ENCODE assay signal across 8 cellular contexts in genomic region chr1:16187748-16188401, GRCh38. TPM values are rescaled to one million over a fixed set of nuclear protein-coding genes. Genes with fewer than 3 reads are reported as not detected.
DNase-seq lines count a peak whose midpoint lies in the region; ATAC-seq and TF ChIP-seq lines count a peak whose summit lies in the region.

No MANE protein-coding gene starts in this region.

- H3F3A ChIP-seq in PC-3 (ENCODE audit: low read length, unreplicated experiment): no peaks in the 10 kb centered on the region

- TF ChIP-seq POLR2A in esophagus muscularis mucosa (IDR thresholded peaks at IDR 0.05; ENCODE audit: low read depth): no peak

- intact Hi-C loops in CD8-positive, alpha-beta T cell (cut with DNase I, micrococcal nuclease): loop anchor here (1.0 to 5.0 kb wide), 6 partner anchors 33 to 396 kb away; no protein-coding TSS in a partner anchor
- intact Hi-C loops in PC-3 (cut with micrococcal nuclease) (loop anchor here (1.0 to 5.0 kb wide), 4 partner anchors 29 to 109 kb away; partner anchors contain the start of gene CPLANE2), esophagus muscularis mucosa (cut with DNase I) (loop anchor here (1.0 kb wide), 1 partner anchor 109 kb away; no protein-coding TSS in a partner anchor)

- TF ChIP-seq CTCF in CD8-positive, alpha-beta T cell (IDR thresholded peaks at IDR 0.05): peak; percentile 97
- TF ChIP-seq CTCF in PC-3 (conservative IDR thresholded peaks at IDR 0.05; ENCODE audit: low read depth, low read length) (peak; percentile 97), esophagus muscularis mucosa (IDR thresholded peaks at IDR 0.05) (peak; percentile 98 to 99 (median 98)), nephron (IDR thresholded peaks at IDR 0.05; ENCODE audit: unreplicated experiment in 3 of 3) (peak; percentile 92 to 95 (median 93))

- CTCF ChIA-PET in CD8-positive, alpha-beta T cell (lab: Charles Lee): interaction anchor here (0.7 to 17.3 kb wide), 16 partner anchors 10 to 180 kb away, joined by 3 to 473 read pairs (median 4); partner anchors contain the start of gene FAM131C
- CTCF ChIA-PET in PC-3 (lab: Charles Lee): interaction anchor here (1.0 to 1.1 kb wide), 2 partner anchors 24 to 110 kb away, joined by 3 to 7 read pairs; no protein-coding TSS in a partner anchor

- no peaks in the 10 kb centered on the region for H3K36me3 ChIP-seq in CD8-positive, alpha-beta T cell (ENCODE audit: insufficient read depth, low read length)
- H3K36me3 ChIP-seq in PC-3 (ENCODE audit: low read depth, low read length): no peaks in the 10 kb centered on the region
- no peaks in the 10 kb centered on the region for H3K36me3 ChIP-seq in esophagus muscularis mucosa

- DNase-seq in CD8-positive, alpha-beta T cell: peak; percentile 55 to 89 (median 74)
- DNase-seq in PC-3 (peak; percentile 93), esophagus muscularis mucosa (ENCODE audit: extremely low spot score) (no peak)
- peak; percentile 76 for DNase-seq in activated T-cell treated with anti-CD3 and anti-CD28 coated beads, Interleukin-2, amount 50 U/mL, for 4 hours
- peak; percentile 71 to 78 for DNase-seq in stimulated activated naive CD8-positive, alpha-beta T cell treated with anti-CD3 and anti-CD28 coated beads, Interleukin-15, amount 100 ng/mL, for 72 hours

- no TSS peak for BruUV-seq in PC-3 (replicated peaks; lab: Mats Ljungman, UMichigan)

- no peaks in the 10 kb centered on the region for H4K20me1 ChIP-seq in PC-3 (ENCODE audit: low read length)

- peaks cover 30% of the 10 kb centered on the region for H3K79me2 ChIP-seq in PC-3 (ENCODE audit: low read length)

- no peak overlapping the region for H3K27ac Mint-ChIP-seq in CD8-positive, alpha-beta T cell
- peak overlapping the region in 1 of 3 experiments; percentile 68 for H3K27ac Mint-ChIP-seq in nephron
- H3K27ac Mint-ChIP-seq in stimulated activated naive CD8-positive, alpha-beta T cell treated with anti-CD3 and anti-CD28 coated beads, Interleukin-15, amount 100 ng/mL, for 72 hours: no peak overlapping the region

- POLR2A ChIA-PET in CD8-positive, alpha-beta T cell (lab: Charles Lee): interaction anchor here (2.5 kb wide), 1 partner anchor 109 kb away, joined by 7 read pairs; no protein-coding TSS in a partner anchor
- POLR2A ChIA-PET in PC-3 (lab: Charles Lee; ENCODE audit: unreplicated experiment): interaction anchor here (0.6 to 0.7 kb wide), 2 partner anchors 41 to 132 kb away, joined by 3 to 4 read pairs; no protein-coding TSS in a partner anchor

- no peak overlapping the region for H2AFZ ChIP-seq in PC-3 (ENCODE audit: low read length)

- peak; percentile 97 for ATAC-seq in CD8-positive, alpha-beta T cell
- peak; percentile 47 for ATAC-seq in HG02852 (IDR thresholded peaks at IDR 0.05; ENCODE audit: unreplicated experiment)
- ATAC-seq in PC-3: peak; percentile 66
- peak; percentile 86 to 92 for ATAC-seq in activated T-cell treated with anti-CD3 and anti-CD28 coated beads, Interleukin-2, amount 50 U/mL, for 4 hours
- ATAC-seq in stimulated activated naive CD8-positive, alpha-beta T cell treated with anti-CD3 and anti-CD28 coated beads, Interleukin-15, amount 100 ng/mL, for 72 hours: peak; percentile 83
- ATAC-seq in GM21528 (IDR thresholded peaks at IDR 0.05; ENCODE audit: low FRiP score, unreplicated experiment): no peak

- WGBS in esophagus muscularis mucosa: 40% methylated on average over 9 of the region's 15 CpGs

- peak overlapping the region; percentile 55 for H3K9ac ChIP-seq in PC-3 (ENCODE audit: low read length)

- peaks cover 7% of the 10 kb centered on the region for H3K27me3 Mint-ChIP-seq in CD8-positive, alpha-beta T cell (ENCODE audit: low read depth)
- H3K27me3 Mint-ChIP-seq in activated T-cell treated with anti-CD3 and anti-CD28 coated beads, Interleukin-2, amount 50 U/mL, for 4 hours (ENCODE audit: low read depth): peaks cover 11% of the 10 kb centered on the region
- H3K27me3 Mint-ChIP-seq in nephron (ENCODE audit: low read depth): peaks cover 4% of the 10 kb centered on the region
- peaks cover 16% of the 10 kb centered on the region for H3K27me3 Mint-ChIP-seq in stimulated activated naive CD8-positive, alpha-beta T cell treated with anti-CD3 and anti-CD28 coated beads, Interleukin-15, amount 100 ng/mL, for 72 hours

- no peak overlapping the region for H3K4me3 ChIP-seq in CD8-positive, alpha-beta T cell (ENCODE audit: low read depth, low read length)
- no peak overlapping the region for H3K4me3 ChIP-seq in PC-3 (ENCODE audit: low read length)
- H3K4me3 ChIP-seq in esophagus muscularis mucosa: no peak overlapping the region

- H3K9me2 ChIP-seq in PC-3 (replicated peaks; ENCODE audit: low read length): no peaks in the 10 kb centered on the region

- no peak overlapping the region for H3K27ac ChIP-seq in CD8-positive, alpha-beta T cell (ENCODE audit: low read depth, low read length)
- peak overlapping the region; percentile 86 for H3K27ac ChIP-seq in PC-3 (ENCODE audit: low read length)
- H3K27ac ChIP-seq in esophagus muscularis mucosa (replicated peaks in 1 of 4): no peak overlapping the region

- H3K4me2 ChIP-seq in PC-3 (ENCODE audit: low read length): peak overlapping the region; percentile 59

- H3K4me3 Mint-ChIP-seq in CD8-positive, alpha-beta T cell: no peak overlapping the region
- H3K4me3 Mint-ChIP-seq in activated T-cell treated with anti-CD3 and anti-CD28 coated beads, Interleukin-2, amount 50 U/mL, for 4 hours: no peak overlapping the region
- no peak overlapping the region for H3K4me3 Mint-ChIP-seq in nephron
- H3K4me3 Mint-ChIP-seq in stimulated activated naive CD8-positive, alpha-beta T cell treated with anti-CD3 and anti-CD28 coated beads, Interleukin-15, amount 100 ng/mL, for 72 hours: no peak overlapping the region

- no peaks in the 10 kb centered on the region for H3K9me3 ChIP-seq in CD8-positive, alpha-beta T cell (ENCODE audit: low read length)
- H3K9me3 ChIP-seq in PC-3 (ENCODE audit: low read length) (no peaks in the 10 kb centered on the region), esophagus muscularis mucosa (no peaks in the 10 kb centered on the region)

- no peaks in the 10 kb centered on the region for H3K27me3 ChIP-seq in CD8-positive, alpha-beta T cell (ENCODE audit: insufficient read depth, low read length)
- H3K27me3 ChIP-seq in PC-3 (ENCODE audit: low read length) (no peaks in the 10 kb centered on the region), esophagus muscularis mucosa (no peaks in the 10 kb centered on the region)

- peaks cover 5% of the 10 kb centered on the region for H3K4me1 ChIP-seq in CD8-positive, alpha-beta T cell (ENCODE audit: insufficient read depth, low read length)
- H3K4me1 ChIP-seq in PC-3 (ENCODE audit: insufficient read depth, low read length) (peaks cover 64% of the 10 kb centered on the region), esophagus muscularis mucosa (peaks cover 8 to 33% (median 25%) of the 10 kb centered on the region in 4 donors)

- H3K36me3 Mint-ChIP-seq in CD8-positive, alpha-beta T cell: no peaks in the 10 kb centered on the region
- no peaks in the 10 kb centered on the region for H3K36me3 Mint-ChIP-seq in activated T-cell treated with anti-CD3 and anti-CD28 coated beads, Interleukin-2, amount 50 U/mL, for 4 hours (ENCODE audit: insufficient read depth)
- H3K36me3 Mint-ChIP-seq in nephron (ENCODE audit: low read depth): no peaks in the 10 kb centered on the region

- TF ChIP-seq EP300 in esophagus muscularis mucosa (IDR thresholded peaks at IDR 0.05): no peak

- peaks cover 4% of the 10 kb centered on the region for H3K4me1 Mint-ChIP-seq in CD8-positive, alpha-beta T cell (ENCODE audit: low read depth)
- H3K4me1 Mint-ChIP-seq in activated T-cell treated with anti-CD3 and anti-CD28 coated beads, Interleukin-2, amount 50 U/mL, for 4 hours (ENCODE audit: low read depth): no peaks in the 10 kb centered on the region
- peaks cover 16% of the 10 kb centered on the region for H3K4me1 Mint-ChIP-seq in nephron
- H3K4me1 Mint-ChIP-seq in stimulated activated naive CD8-positive, alpha-beta T cell treated with anti-CD3 and anti-CD28 coated beads, Interleukin-15, amount 100 ng/mL, for 72 hours: no peaks in the 10 kb centered on the region

- H3K9me3 Mint-ChIP-seq in CD8-positive, alpha-beta T cell: no peaks in the 10 kb centered on the region
- H3K9me3 Mint-ChIP-seq in activated T-cell treated with anti-CD3 and anti-CD28 coated beads, Interleukin-2, amount 50 U/mL, for 4 hours: no peaks in the 10 kb centered on the region
- no peaks in the 10 kb centered on the region for H3K9me3 Mint-ChIP-seq in nephron
- H3K9me3 Mint-ChIP-seq in stimulated activated naive CD8-positive, alpha-beta T cell treated with anti-CD3 and anti-CD28 coated beads, Interleukin-15, amount 100 ng/mL, for 72 hours: no peaks in the 10 kb centered on the region

RNA-seq across cellular contexts. Expression of gene ARHGEF19, which starts 24.6 kb away (rescaled TPM):
- 1 to 10 TPM; 4.3 to 5.6 TPM for total RNA-seq in CD8-positive, alpha-beta T cell
- 13.8 and 28.1 TPM in 2 replicates for total RNA-seq in PC-3 (2014; rRNA removed)
- total RNA-seq in activated T-cell treated with anti-CD3 and anti-CD28 coated beads, Interleukin-2, amount 50 U/mL, for 4 hours: 10 to 100 TPM; 10.6 to 16.6 (median 11.1) TPM
- 1 to 10 TPM; 3.3 to 4.6 (median 3.9) TPM for total RNA-seq in esophagus muscularis mucosa

RNA-seq across cellular contexts. Expression of gene EPHA2, which starts 32.0 kb away (rescaled TPM):
- total RNA-seq in CD8-positive, alpha-beta T cell: not detected
- 459 and 567 TPM in 2 replicates for total RNA-seq in PC-3 (2014; rRNA removed)
- total RNA-seq in activated T-cell treated with anti-CD3 and anti-CD28 coated beads, Interleukin-2, amount 50 U/mL, for 4 hours: under 1 TPM; 0.29 to 0.35 (median 0.33) TPM
- total RNA-seq in esophagus muscularis mucosa: 10 to 100 TPM in 2 of 4 donors, 1 to 10 TPM in 2; 5.8 to 15.7 (median 11.3) TPM

RNA-seq across cellular contexts. Expression of gene CPLANE2, which starts 49.1 kb away (rescaled TPM):
- total RNA-seq in CD8-positive, alpha-beta T cell: 1 to 10 TPM; 5.2 to 5.6 TPM
- 9.6 and 11.6 TPM in 2 replicates for total RNA-seq in PC-3 (2014; rRNA removed)
- 1 to 10 TPM; 5.0 to 7.1 (median 6.5) TPM for total RNA-seq in activated T-cell treated with anti-CD3 and anti-CD28 coated beads, Interleukin-2, amount 50 U/mL, for 4 hours
- 10 to 100 TPM in 2 of 4 donors, 1 to 10 TPM in 2; 7.5 to 26.0 (median 12.2) TPM for total RNA-seq in esophagus muscularis mucosa

Comparison
In these comparisons a context has a peak if more than half of its experiments do, and no peak if none do; other contexts are left out.
1. RNA of gene EPHA2, which starts 32.0 kb away (total RNA-seq): 459 to 567 TPM in PC-3; 5.8 to 15.7 TPM in esophagus muscularis mucosa, 0.29 to 0.35 TPM in activated T-cell treated with anti-CD3 and anti-CD28 coated beads, Interleukin-2, amount 50 U/mL, for 4 hours and not detected in CD8-positive, alpha-beta T cell; every median in the first group is over 10 times any median in the second.
2. Peak in every context shown above with its lines, with median percentiles within 50 percentile points of each other: CTCF ChIP-seq.